In genomic region chr19:4571305-4571917, GRCh38 we compare ENCODE assay signal across 24 cellular contexts. TPM values are rescaled to one million over a fixed set of nuclear protein-coding genes. Genes with fewer than 3 reads are reported as not detected.
A peak's percentile ranks its signal among the peaks of the same experiment; 100 is the strongest.
DNase-seq lines count a peak whose midpoint lies in the region; ATAC-seq, FAIRE-seq and TF ChIP-seq lines count a peak whose summit lies in the region.
"Had no signal": no experiment of that assay in that cellular context is flagged by ENCODE, and none has a peak within 500 bp of the region (broad histone marks: within the 10 kb centered on the region; RNA-seq: fewer than 3 reads in every experiment).

No MANE protein-coding gene starts in this region.

- H2AK5ac ChIP-seq in H1 (ENCODE audit: low read depth, low read length), result no peak overlapping the region

- no peak for TF ChIP-seq EP300 in H1 (IDR thresholded peaks at IDR 0.05; ENCODE audit: borderline replicate concordance in 1 of 2, low read depth in 2 of 2, low read length in 2 of 2)

- ATAC-seq in GM18867 (IDR thresholded peaks at IDR 0.05; ENCODE audit: unreplicated experiment), result no peak
- ATAC-seq: Right ventricle myocardium inferior had no signal

- H3K4me3 ChIP-seq in BE2C (ENCODE audit: low read depth, low read length) (no peak overlapping the region), H1 (ENCODE audit: extremely low read depth in 1 of 4, insufficient read depth in 2 of 4, low read depth in 3 of 4, low read length in 4 of 4) (no peak overlapping the region)

- peaks cover 22% of the 10 kb centered on the region for H3K27me3 ChIP-seq in BE2C
- H3K27me3 ChIP-seq in H1 (replicated peaks in 1 of 4; ENCODE audit: control insufficient read depth in 3 of 4, extremely low read depth in 1 of 4, insufficient read depth in 3 of 4, low read length in 3 of 4), result no peaks in the 10 kb centered on the region

- FAIRE-seq in H1 (lab: Jason Lieb, UNC), result no peak
- FAIRE-seq: HTR-8/SVneo, RCC 7860 had no signal

- no peak overlapping the region for H2AFZ ChIP-seq in H1 (ENCODE audit: low read length)

- TF ChIP-seq CTCF in BE2C (IDR thresholded peaks at IDR 0.05; ENCODE audit: low read depth, low read length) (no peak), H1 (IDR thresholded peaks at IDR 0.05; ENCODE audit: control extremely low read depth in 1 of 3, insufficient read depth in 1 of 3, low read depth in 1 of 3, low read length in 3 of 3) (no peak), nephron (IDR thresholded peaks at IDR 0.05; ENCODE audit: unreplicated experiment in 3 of 3) (no peak)

- H3K23ac ChIP-seq in H1 (ENCODE audit: insufficient read length), result no peak overlapping the region

- no peak for TF ChIP-seq RAD21 in H1 (IDR thresholded peaks at IDR 0.05 in 1 of 2, conservative IDR thresholded peaks at IDR 0.05 in 1 of 2; ENCODE audit: low read depth in 2 of 2, low read length in 2 of 2)

- no peaks in the 10 kb centered on the region for H3K9me3 Mint-ChIP-seq in nephron
- H3K9me3 Mint-ChIP-seq: H9, IgD-negative memory B cell had no signal

- no peak overlapping the region for H4K8ac ChIP-seq in H1 (ENCODE audit: extremely low read depth, insufficient read depth, low read length)

- no peaks in the 10 kb centered on the region for H3K36me3 Mint-ChIP-seq in nephron (ENCODE audit: low read depth)
- H3K36me3 Mint-ChIP-seq: CD14-positive monocyte, IgD-negative memory B cell had no signal

- H3K36me3 ChIP-seq in BE2C, result no peaks in the 10 kb centered on the region
- no peaks in the 10 kb centered on the region for H3K36me3 ChIP-seq in H1 (ENCODE audit: control insufficient read depth in 2 of 4, insufficient read depth in 4 of 4, low read length in 3 of 4)

- no peak overlapping the region for H2BK20ac ChIP-seq in H1 (ENCODE audit: low read length)

- peak overlapping the region; percentile 62 to 66 (median 64) for H3K27ac Mint-ChIP-seq in nephron
- H3K27ac Mint-ChIP-seq: H9, IgD-negative memory B cell had no signal

- no peak overlapping the region for H3K56ac ChIP-seq in H1 (replicated peaks; ENCODE audit: insufficient read length, low read depth, low read length)

- no peak overlapping the region for H3K4me2 ChIP-seq in H1 (ENCODE audit: insufficient read depth in 1 of 2, low read depth in 2 of 2, low read length in 2 of 2)

- POLR2A ChIA-PET in H1 (lab: Charles Lee; ENCODE audit: partially characterized antibody), result interaction anchor here (0.5 to 1.3 kb wide), 4 partner anchors 9 to 41 kb away, joined by 3 to 4 read pairs (median 3); no protein-coding TSS in a partner anchor

- H3K4me3 Mint-ChIP-seq in nephron, result peak overlapping the region in 1 of 3 experiments; percentile 22
- H3K4me3 Mint-ChIP-seq: H9, IgD-negative memory B cell had no signal

- H3K4ac ChIP-seq in H1 (replicated peaks; ENCODE audit: insufficient read length, low read depth, low read length), result no peak overlapping the region

- no peak overlapping the region for H3K27ac ChIP-seq in H1 (ENCODE audit: low read depth, low read length)

- 91% methylated on average over 18 of the region's 22 CpGs; no CpG with 5 or more reads in 1 of the 2 experiments for WGBS in H1 (ENCODE audit: extremely low coverage in 1 of 2, insufficient coverage in 1 of 2, insufficient read length in 1 of 2, insufficient replicate concordance in 2 of 2, low coverage in 1 of 2, low lambda C conversion rate in 2 of 2, missing lambda C conversion rate in 1 of 2), 2 experiments

- no peak overlapping the region for H2BK120ac ChIP-seq in H1 (replicated peaks; ENCODE audit: low read depth, low read length)

- TF ChIP-seq POLR2A in H1 (IDR thresholded peaks at IDR 0.05; ENCODE audit: control extremely low read depth in 1 of 2, low read depth in 2 of 2, low read length in 2 of 2), result no peak

- H2BK12ac ChIP-seq in H1 (ENCODE audit: low read depth, low read length), result no peak overlapping the region

- H2BK5ac ChIP-seq in H1 (ENCODE audit: low read depth, low read length), result no peak overlapping the region

- no peak overlapping the region for H3K18ac ChIP-seq in H1 (ENCODE audit: extremely low read depth, low read length)

- peaks cover 3% of the 10 kb centered on the region for H3K27me3 Mint-ChIP-seq in nephron (ENCODE audit: low read depth)

- H4K20me1 ChIP-seq in H1 (replicated peaks in 1 of 2; ENCODE audit: control insufficient read depth in 1 of 2, insufficient read depth in 2 of 2, low read length in 2 of 2), result peaks cover 10 to 18% of the 10 kb centered on the region in 2 experiments

- peaks cover 12% of the 10 kb centered on the region for H3K79me1 ChIP-seq in H1 (ENCODE audit: low read depth, low read length)

- H3K9me3 ChIP-seq in BE2C (no peaks in the 10 kb centered on the region), H1 (ENCODE audit: insufficient read depth in 2 of 2, low read depth in 1 of 2, low read length in 1 of 2) (no peaks in the 10 kb centered on the region)

- no peaks in the 10 kb centered on the region for H3K4me1 ChIP-seq in BE2C
- H3K4me1 ChIP-seq in H1 (replicated peaks in 1 of 4; ENCODE audit: control insufficient read depth in 3 of 4, insufficient read depth in 4 of 4, low read length in 3 of 4), result peaks cover 3 to 9% (median 8%) of the 10 kb centered on the region in 4 experiments

- no peak overlapping the region for H2BK15ac ChIP-seq in H1 (ENCODE audit: low read length)

- DNase-seq in BE2C (peak; percentile 45), DMS 273 treated with DMSO at 0.1 percent for 48 hours (lab: John Stamatoyannopoulos, UW) (peak; percentile 89), H1 (ENCODE audit: low read depth in 1 of 2, low spot score in 2 of 2) (no peak), OCI-M1 (lab: John Stamatoyannopoulos, UW) (no peak), RKO (ENCODE audit: low spot score) (no peak)
- DNase-seq: DMS79 treated with DMSO at 0.1 percent for 48 hours, H9, Karpas-422, NCI-H1048, NCI-H1417 treated with DMSO at 0.1 percent for 48 hours, NCI-H187, NCI-H226, NCI-H510A treated with DMSO at 0.1 percent for 48 hours had no signal

- no peak overlapping the region for H4K5ac ChIP-seq in H1 (ENCODE audit: insufficient read length, low read depth, low read length)

- H3K9ac ChIP-seq in H1 (replicated peaks in 1 of 4; ENCODE audit: extremely low read depth in 1 of 4, low read depth in 3 of 4, low read length in 3 of 4), result no peak overlapping the region

- H3K79me2 ChIP-seq in H1 (ENCODE audit: control insufficient read depth in 1 of 2, insufficient read depth in 2 of 2, low read length in 2 of 2), result peaks cover 0 to 18% of the 10 kb centered on the region in 2 experiments; a peak in 1 of 4 replicates

- H3K23me2 ChIP-seq in H1 (ENCODE audit: low read depth, low read length), result no peaks in the 10 kb centered on the region

- H3K4me1 Mint-ChIP-seq in nephron, result peaks cover 37% of the 10 kb centered on the region

- H4K91ac ChIP-seq in H1 (replicated peaks; ENCODE audit: insufficient read length, low read length), result no peak overlapping the region

- no peak overlapping the region for H3K14ac ChIP-seq in H1 (ENCODE audit: insufficient read length)

- CTCF ChIA-PET in H1 (lab: Charles Lee; ENCODE audit: partially characterized antibody), result interaction anchor here (1.2 to 14.7 kb wide), 11 partner anchors 7 to 169 kb away, joined by 3 to 316 read pairs (median 8); partner anchors contain the start of genes CHAF1A and PLIN5

RNA-seq across cellular contexts. Expression of gene SEMA6B, which starts 11.9 kb away (rescaled TPM):
- not detected for polyA plus RNA-seq in BE2C (2012; ENCODE audit: insufficient read depth, insufficient read length, low read depth)
- total RNA-seq in H1 (2021; fragmentation: NEBNext Ultra II Directional; extraction: Animal tissue kit (Norgen Biotek cat#: 25700)), result 54.4 and 56.7 TPM in 2 replicates
- 31.3 and 54.9 TPM in 2 replicates for polyA plus RNA-seq in H1 (2011; rRNA removed)
- polyA plus RNA-seq in H1 (2011; cell fraction: cytosol; rRNA removed), result 41.1 TPM
- polyA plus RNA-seq in H1 (2011; cell fraction: nucleus; rRNA removed), result 64.3 TPM
- polyA plus RNA-seq in H1 (2012, experiment 1 of 2), result 24.6 to 51.9 TPM (median 43.4 TPM) in 4 replicates
- 38.5 TPM for polyA plus RNA-seq in H1 (2012, experiment 2 of 2)
- polyA plus RNA-seq in H1 (2013, experiment 1 of 2), result 38.5 TPM
- polyA plus RNA-seq in H1 (2013, experiment 2 of 2), result 37.7 TPM
- 36.8 and 59.4 TPM in 2 replicates for polyA minus RNA-seq in H1 (2011; rRNA and poly(A)+ RNA removed)
- 49.0 TPM for polyA minus RNA-seq in H1 (2011; cell fraction: cytosol; rRNA and poly(A)+ RNA removed)
- polyA minus RNA-seq in H1 (2011; cell fraction: nucleus; rRNA and poly(A)+ RNA removed), result 26.7 TPM
- total RNA-seq: OCI-LY7; T-helper 1 cell treated with Interleukin-12 subunit alpha and Interleukin-12 subunit beta and Interleukin-4 antibody, amounts not matched to agents 30 ng/mL and 1 ng/mL, for 36 hours had no signal
- polyA plus RNA-seq: IgD-negative memory B cell had no signal

RNA-seq across cellular contexts. Expression of gene LRG1, which starts 31.6 kb away (rescaled TPM):
- 0.14 TPM for polyA plus RNA-seq in BE2C (2012; ENCODE audit: insufficient read depth, insufficient read length, low read depth)
- 0.36 and 0.48 TPM in 2 replicates for total RNA-seq in H1 (2021; fragmentation: NEBNext Ultra II Directional; extraction: Animal tissue kit (Norgen Biotek cat#: 25700))
- 0.64 and 0.79 TPM in 2 replicates for polyA plus RNA-seq in H1 (2011; rRNA removed)
- polyA plus RNA-seq in H1 (2011; cell fraction: cytosol; rRNA removed), result 0.48 TPM
- 0.34 TPM for polyA plus RNA-seq in H1 (2011; cell fraction: nucleus; rRNA removed)
- 0.28 to 1.1 TPM (median 0.51 TPM) in 4 replicates for polyA plus RNA-seq in H1 (2012, experiment 1 of 2)
- 0.50 TPM for polyA plus RNA-seq in H1 (2012, experiment 2 of 2)
- polyA plus RNA-seq in H1 (2013, experiment 1 of 2), result 1.3 TPM
- polyA plus RNA-seq in H1 (2013, experiment 2 of 2), result 1.2 TPM
- polyA minus RNA-seq in H1 (2011; rRNA and poly(A)+ RNA removed), result 0.13 and 0.22 TPM in 2 replicates
- not detected for polyA minus RNA-seq in H1 (2011; cell fraction: cytosol; rRNA and poly(A)+ RNA removed)
- polyA minus RNA-seq in H1 (2011; cell fraction: nucleus; rRNA and poly(A)+ RNA removed), result 0.20 TPM

RNA-seq across cellular contexts. Expression of gene PLIN5, which starts 36.4 kb away (rescaled TPM):
- 0.25 TPM for polyA plus RNA-seq in BE2C (2012; ENCODE audit: insufficient read depth, insufficient read length, low read depth)
- 1.8 and 2.0 TPM in 2 replicates for total RNA-seq in H1 (2021; fragmentation: NEBNext Ultra II Directional; extraction: Animal tissue kit (Norgen Biotek cat#: 25700))
- 2.5 and 2.6 TPM in 2 replicates for polyA plus RNA-seq in H1 (2011; rRNA removed)
- 4.0 TPM for polyA plus RNA-seq in H1 (2011; cell fraction: cytosol; rRNA removed)
- polyA plus RNA-seq in H1 (2011; cell fraction: nucleus; rRNA removed), result 7.7 TPM
- 1.7 to 2.6 TPM (median 1.7 TPM) in 4 replicates for polyA plus RNA-seq in H1 (2012, experiment 1 of 2)
- 1.2 TPM for polyA plus RNA-seq in H1 (2012, experiment 2 of 2)
- polyA plus RNA-seq in H1 (2013, experiment 1 of 2), result 1.1 TPM
- polyA plus RNA-seq in H1 (2013, experiment 2 of 2), result 0.96 TPM
- polyA minus RNA-seq in H1 (2011; rRNA and poly(A)+ RNA removed), result 1.9 and 3.2 TPM in 2 replicates
- polyA minus RNA-seq in H1 (2011; cell fraction: cytosol; rRNA and poly(A)+ RNA removed), result 3.2 TPM
- polyA minus RNA-seq in H1 (2011; cell fraction: nucleus; rRNA and poly(A)+ RNA removed), result 6.3 TPM
- total RNA-seq: MCF 10A; SK-MEL-5; T-helper 1 cell treated with Interleukin-12 subunit alpha and Interleukin-12 subunit beta and Interleukin-4 antibody, amounts not matched to agents 30 ng/mL and 1 ng/mL, for 36 hours had no signal
- polyA plus RNA-seq: IgD-negative memory B cell had no signal

RNA-seq across cellular contexts. Expression of gene PLIN4, which starts 53.1 kb away (rescaled TPM):
- 0.15 TPM for polyA plus RNA-seq in BE2C (2012; ENCODE audit: insufficient read depth, insufficient read length, low read depth)
- total RNA-seq in H1 (2021; fragmentation: NEBNext Ultra II Directional; extraction: Animal tissue kit (Norgen Biotek cat#: 25700)), result 0.45 and 0.54 TPM in 2 replicates
- polyA plus RNA-seq in H1 (2011; rRNA removed), result 0.35 and 0.67 TPM in 2 replicates
- 0.69 TPM for polyA plus RNA-seq in H1 (2011; cell fraction: cytosol; rRNA removed)
- polyA plus RNA-seq in H1 (2011; cell fraction: nucleus; rRNA removed), result 2.5 TPM
- 0.47 to 1.3 TPM (median 0.98 TPM) in 4 replicates for polyA plus RNA-seq in H1 (2012, experiment 1 of 2)
- 0.45 TPM for polyA plus RNA-seq in H1 (2012, experiment 2 of 2)
- 0.20 TPM for polyA plus RNA-seq in H1 (2013, experiment 1 of 2)
- polyA plus RNA-seq in H1 (2013, experiment 2 of 2), result 0.17 TPM
- polyA minus RNA-seq in H1 (2011; rRNA and poly(A)+ RNA removed), result 0.39 and 0.76 TPM in 2 replicates
- not detected for polyA minus RNA-seq in H1 (2011; cell fraction: cytosol; rRNA and poly(A)+ RNA removed)
- polyA minus RNA-seq in H1 (2011; cell fraction: nucleus; rRNA and poly(A)+ RNA removed), result 0.50 TPM
- total RNA-seq: T-helper 1 cell treated with Interleukin-12 subunit alpha and Interleukin-12 subunit beta and Interleukin-4 antibody, amounts not matched to agents 30 ng/mL and 1 ng/mL, for 36 hours had no signal

Comparison
In these comparisons a context has a peak if more than half of its experiments do, and no peak if none do; other contexts are left out.
1. DNase-seq: peak in BE2C (single experiment) and DMS 273 treated with DMSO at 0.1 percent for 48 hours (single experiment); none in H1 (0 of 2), OCI-M1 (single experiment) and RKO (single experiment).